Comparison of ENCODE assay signal across 25 cellular contexts in genomic region chr17:72681844-72682243, GRCh38.
"Had no signal": no experiment of that assay in that cellular context is flagged by ENCODE, and none has a peak within 500 bp of the region (broad histone marks: within the 10 kb centered on the region; RNA-seq: fewer than 3 reads in every experiment).

No MANE protein-coding gene starts in this region.

- H3K4me3 ChIP-seq: cardiac muscle cell, lung, sigmoid colon, smooth muscle cell, transverse colon, uterus had no signal

- H3K9me3 Mint-ChIP-seq: activated naive CD8-positive, alpha-beta T cell treated with anti-CD3 and anti-CD28 coated beads, Interleukin-2, amount 50 U/mL, for 24 hours; dendritic cell treated with granulocyte-macrophage colony-stimulating factor and Interleukin-4, amounts not matched to agents 40 ng/mL and 50 ng/mL, for 4 days had no signal

- H3K9me3 ChIP-seq: sigmoid colon, transverse colon, uterus had no signal

- H3K4me1 ChIP-seq: sigmoid colon, uterus had no signal

- ATAC-seq: activated CD8-positive, alpha-beta T cell treated with anti-CD3 and anti-CD28 coated beads, Interleukin-2, amount 10 ng/mL, durations not matched to agents 7 days and 5 days; activated naive CD8-positive, alpha-beta T cell treated with anti-CD3 and anti-CD28 coated beads, Interleukin-2, amount 50 U/mL, for 24 hours; left lobe of liver; naive thymus-derived CD4-positive, alpha-beta T cell; stimulated activated naive B cell treated with anti-CD40 and anti-IgM and Interleukin-4, amounts not matched to agents 10 μg/mL and 1 μg/mL and 100 μg/mL, for 72 hours had no signal

- H3K36me3 ChIP-seq: cardiac muscle cell, sigmoid colon, transverse colon, uterus had no signal

- DNase-seq: activated CD4-positive, alpha-beta T cell treated with anti-CD3 and anti-CD28 coated beads for 1 hour; activated CD4-positive, alpha-beta T cell treated with anti-CD3 and anti-CD28 coated beads, Interleukin-2, amount 50 U/mL, for 1 hour; activated CD8-positive, alpha-beta T cell treated with anti-CD3 and anti-CD28 coated beads, Interleukin-2, amount 10 ng/mL, durations not matched to agents 7 days and 5 days; activated gamma-delta T cell; activated naive CD4-positive, alpha-beta T cell treated with anti-CD3 and anti-CD28 coated beads, Interleukin-2, amount 50 U/mL, for 16 hours; activated naive CD8-positive, alpha-beta T cell treated with anti-CD3 and anti-CD28 coated beads, Interleukin-2, amount 50 U/mL, for 24 hours; effector CD4-positive, alpha-beta T cell; naive thymus-derived CD4-positive, alpha-beta T cell; occipital lobe; sigmoid colon; stimulated activated CD4-positive, alpha-beta T cell treated with anti-CD3 and anti-CD28 coated beads, Interleukin-15, amount 100 ng/mL, for 24 hours; stimulated activated CD8-positive, alpha-beta memory T cell treated with anti-CD3 and anti-CD28 coated beads, Interleukin-4, amount 100 ng/mL, for 48 hours; stimulated activated naive B cell treated with anti-CD40 and anti-IgM and Interleukin-4, amounts not matched to agents 10 μg/mL and 1 μg/mL and 100 μg/mL, for 72 hours; transverse colon; uterus; WERI-Rb-1 had no signal

- H3K4me3 Mint-ChIP-seq: activated CD8-positive, alpha-beta T cell treated with anti-CD3 and anti-CD28 coated beads, Interleukin-2, amount 10 ng/mL, durations not matched to agents 7 days and 5 days; activated naive CD8-positive, alpha-beta T cell treated with anti-CD3 and anti-CD28 coated beads, Interleukin-2, amount 50 U/mL, for 24 hours; activated T-helper 1 cell treated with anti-CD3 and anti-CD28 coated beads, Interleukin-12 subunit alpha, Interleukin-12 subunit beta, Interleukin-2, Interleukin-4 antibody, amounts not matched to agents 30 ng/mL and 10 ng/mL and 1 ng/mL, durations not matched to agents 14 hours and 24 hours and 36 hours; dendritic cell treated with granulocyte-macrophage colony-stimulating factor and Interleukin-4, amounts not matched to agents 40 ng/mL and 50 ng/mL, for 4 days; naive thymus-derived CD4-positive, alpha-beta T cell; neural crest cell; stimulated activated naive B cell treated with anti-CD40 and anti-IgM and Interleukin-4, amounts not matched to agents 10 μg/mL and 1 μg/mL and 100 μg/mL, for 72 hours had no signal

- H3K27me3 Mint-ChIP-seq: activated naive CD8-positive, alpha-beta T cell treated with anti-CD3 and anti-CD28 coated beads, Interleukin-2, amount 50 U/mL, for 24 hours; dendritic cell treated with granulocyte-macrophage colony-stimulating factor and Interleukin-4, amounts not matched to agents 40 ng/mL and 50 ng/mL, for 4 days; stimulated activated naive B cell treated with anti-CD40 and anti-IgM and Interleukin-4, amounts not matched to agents 10 μg/mL and 1 μg/mL and 100 μg/mL, for 72 hours had no signal

- H3K4me1 Mint-ChIP-seq: activated naive CD8-positive, alpha-beta T cell treated with anti-CD3 and anti-CD28 coated beads, Interleukin-2, amount 50 U/mL, for 24 hours; neural crest cell; stimulated activated naive B cell treated with anti-CD40 and anti-IgM and Interleukin-4, amounts not matched to agents 10 μg/mL and 1 μg/mL and 100 μg/mL, for 72 hours had no signal

- H3K27me3 ChIP-seq: cardiac muscle cell, sigmoid colon, transverse colon, uterus had no signal

- H3K27ac ChIP-seq: cardiac muscle cell, sigmoid colon, transverse colon, uterus, WERI-Rb-1 had no signal

- FAIRE-seq: endometrium, TTC549 had no signal

- H3K27ac Mint-ChIP-seq: activated CD8-positive, alpha-beta T cell treated with anti-CD3 and anti-CD28 coated beads, Interleukin-2, amount 10 ng/mL, durations not matched to agents 7 days and 5 days; activated naive CD8-positive, alpha-beta T cell treated with anti-CD3 and anti-CD28 coated beads, Interleukin-2, amount 50 U/mL, for 24 hours; activated T-helper 1 cell treated with anti-CD3 and anti-CD28 coated beads, Interleukin-12 subunit alpha, Interleukin-12 subunit beta, Interleukin-2, Interleukin-4 antibody, amounts not matched to agents 30 ng/mL and 10 ng/mL and 1 ng/mL, durations not matched to agents 14 hours and 24 hours and 36 hours; dendritic cell treated with granulocyte-macrophage colony-stimulating factor and Interleukin-4, amounts not matched to agents 40 ng/mL and 50 ng/mL, for 4 days; stimulated activated naive B cell treated with anti-CD40 and anti-IgM and Interleukin-4, amounts not matched to agents 10 μg/mL and 1 μg/mL and 100 μg/mL, for 72 hours had no signal
